ENCODE assay signal across 26 cellular contexts in genomic region chr3:161969867-161970266, GRCh38.
DNase-seq lines count a peak whose midpoint lies in the region; ATAC-seq and TF ChIP-seq lines count a peak whose summit lies in the region.
"Had no signal": no experiment of that assay in that cellular context is flagged by ENCODE, and none has a peak within 500 bp of the region (broad histone marks: within the 10 kb centered on the region; RNA-seq: fewer than 3 reads in every experiment).

No MANE protein-coding gene starts in this region.

- no peak for ATAC-seq in left cardiac atrium
- ATAC-seq in GM21576 (IDR thresholded peaks at IDR 0.05; ENCODE audit: unreplicated experiment) = no peak
- ATAC-seq in upper lobe of right lung = no peak
- ATAC-seq: A549; activated naive CD8-positive, alpha-beta T cell treated with anti-CD3 and anti-CD28 coated beads, Interleukin-2, amount 50 U/mL, for 24 hours; body of pancreas; GM12878; HCT116 had no signal

- no peaks in the 10 kb centered on the region for H3K4me1 ChIP-seq in upper lobe of right lung
- H3K4me1 ChIP-seq: A549, body of pancreas, vagina had no signal

- H3K4me3 ChIP-seq in SK-N-MC = no peak overlapping the region
- no peak overlapping the region for H3K4me3 ChIP-seq in upper lobe of right lung
- H3K4me3 ChIP-seq: A549, body of pancreas, GM12878, ovary, vagina had no signal

- no peaks in the 10 kb centered on the region for H3K27me3 ChIP-seq in upper lobe of right lung
- H3K27me3 ChIP-seq: body of pancreas, ovary, vagina had no signal

- H3K27ac ChIP-seq in SK-N-MC (peak overlapping the region; percentile 31; the same call in 1 of the 2 replicates), upper lobe of right lung (no peak overlapping the region)
- H3K27ac ChIP-seq: A549, body of pancreas, ovary, RWPE1, vagina had no signal

- H3K9me3 ChIP-seq in SK-N-MC (ENCODE audit: low read depth, low read length) (no peaks in the 10 kb centered on the region), upper lobe of right lung (no peaks in the 10 kb centered on the region)
- H3K9me3 ChIP-seq: A549, ovary, vagina had no signal

- no peak for TF ChIP-seq CTCF in AG09319 (IDR thresholded peaks at IDR 0.05; ENCODE audit: low read depth, low read length)
- TF ChIP-seq CTCF in upper lobe of right lung (IDR thresholded peaks at IDR 0.05) = no peak

- no peak overlapping the region for H3K9ac ChIP-seq in SK-N-MC (ENCODE audit: insufficient read length)

- intact Hi-C loops in left cardiac atrium (cut with DNase I) (no loop called here), upper lobe of right lung (cut with DNase I) (no loop called here), posterior cingulate gyrus (cut with DNase I) (no loop called here)

- H3K36me3 ChIP-seq in SK-N-MC (ENCODE audit: insufficient read depth, low read length) (no peaks in the 10 kb centered on the region), upper lobe of right lung (no peaks in the 10 kb centered on the region)
- H3K36me3 ChIP-seq: ovary, vagina had no signal

- DNase-seq in AG09319 (ENCODE audit: extremely low read depth, low read depth) (peak; percentile 5), HCEC 1CT (peak; percentile 55), SK-N-MC (ENCODE audit: low read depth, low spot score) (no peak), fibroblast of peridontal ligament (ENCODE audit: extremely low read depth) (peak; percentile 40), left cardiac atrium (no peak), upper lobe of right lung (no peak), posterior cingulate gyrus (no peak)
- DNase-seq: activated CD4-positive, alpha-beta T cell treated with anti-CD3 and anti-CD28 coated beads, Interleukin-2, amount 50 U/mL, for 4 hours; activated CD4-positive, CD25-positive, alpha-beta regulatory T cell; activated naive CD8-positive, alpha-beta T cell treated with anti-CD3 and anti-CD28 coated beads, Interleukin-2, amount 50 U/mL, for 24 hours; activated T-cell treated with anti-CD3 and anti-CD28 coated beads, Interleukin-2, amount 50 U/mL, for 48 hours; body of pancreas; CD4-positive, alpha-beta memory T cell; immature natural killer cell; NCI-H1436 treated with DMSO at 0.1 percent for 48 hours; NCI-H2081 treated with DMSO at 0.1 percent for 48 hours; NCI-H446; NCI-H82; ovary; stimulated activated CD4-positive, alpha-beta T cell treated with anti-CD3 and anti-CD28 coated beads, Interleukin-1b, Interleukin-23, amount 100 ng/mL, for 48 hours had no signal

Comparison
In these comparisons a context has a peak if more than half of its experiments do, and no peak if none do; other contexts are left out.
1. DNase-seq: peak in AG09319 (single experiment), HCEC 1CT (single experiment) and fibroblast of peridontal ligament (single experiment); none in SK-N-MC (single experiment), left cardiac atrium (single experiment), upper lobe of right lung (single experiment) and posterior cingulate gyrus (0 of 10).